Comparison of ENCODE assay signal across 9 cellular contexts in genomic region chr7:55132550-55132889, GRCh38.
DNase-seq lines count a peak whose midpoint lies in the region; ATAC-seq and TF ChIP-seq lines count a peak whose summit lies in the region.
"Had no signal": no experiment of that assay in that cellular context is flagged by ENCODE, and none has a peak within 500 bp of the region (broad histone marks: within the 10 kb centered on the region; RNA-seq: fewer than 3 reads in every experiment).

No MANE protein-coding gene starts in this region.

- H3K4ac ChIP-seq in H9 (ENCODE audit: low read depth, low read length): no peak overlapping the region

- no peak overlapping the region for H2BK5ac ChIP-seq in H9 (ENCODE audit: insufficient read length, low read length)

- H3K79me2 ChIP-seq in H9 (ENCODE audit: insufficient read depth, low read length): no peaks in the 10 kb centered on the region

- H3K4me1 Mint-ChIP-seq in glutamatergic neuron (ENCODE audit: low read depth, unreplicated experiment) (peaks cover 48% of the 10 kb centered on the region), H9 (peaks cover 23 to 25% of the 10 kb centered on the region in 2 experiments)
- peaks cover 22% of the 10 kb centered on the region for H3K4me1 Mint-ChIP-seq in activated T-helper 1 cell treated with anti-CD3 and anti-CD28 coated beads, Interleukin-12 subunit alpha, Interleukin-12 subunit beta, Interleukin-2, Interleukin-4 antibody, amounts not matched to agents 30 ng/mL and 10 ng/mL and 1 ng/mL, durations not matched to agents 14 hours and 24 hours and 36 hours (ENCODE audit: low read depth)

- no peaks in the 10 kb centered on the region for H3K9me3 ChIP-seq in SJSA1 (replicated peaks)
- no peaks in the 10 kb centered on the region for H3K9me3 ChIP-seq in stomach smooth muscle (ENCODE audit: control insufficient read depth in 2 of 2, low read length in 2 of 2)
- no peaks in the 10 kb centered on the region for H3K9me3 ChIP-seq in H9 (ENCODE audit: control insufficient read depth, low read depth, low read length)

- DNase-seq in activated CD4-positive, CD25-positive, alpha-beta regulatory T cell (lab: John Stamatoyannopoulos, UW): no peak
- no peak for DNase-seq in SJSA1 (ENCODE audit: low read depth in 1 of 2, low spot score in 2 of 2)
- no peak for DNase-seq in glutamatergic neuron
- no peak for DNase-seq in activated T-helper 1 cell treated with anti-CD3 and anti-CD28 coated beads, Interleukin-12 subunit alpha, Interleukin-12 subunit beta, Interleukin-2, Interleukin-4 antibody, amounts not matched to agents 30 ng/mL and 10 ng/mL and 1 ng/mL, durations not matched to agents 14 hours and 24 hours and 36 hours (ENCODE audit: low spot score)
- DNase-seq in H9: no peak

- no peaks in the 10 kb centered on the region; the same call in 1 of the 2 replicates for H3K36me3 ChIP-seq in SJSA1
- H3K36me3 ChIP-seq in stomach smooth muscle (ENCODE audit: control insufficient read depth in 2 of 2, insufficient read depth in 2 of 2, low read length in 2 of 2): no peaks in the 10 kb centered on the region
- H3K36me3 ChIP-seq: cardiac muscle cell had no signal

- H3K79me1 ChIP-seq in H9 (ENCODE audit: insufficient read depth, low read depth, low read length, poor library complexity, severe bottlenecking): no peaks in the 10 kb centered on the region

- H2BK15ac ChIP-seq in H9 (ENCODE audit: low read depth, low read length): no peak overlapping the region

- no peaks in the 10 kb centered on the region for H3K23me2 ChIP-seq in H9 (ENCODE audit: insufficient read length, low read depth, low read length, poor library complexity, severe bottlenecking)

- H4K20me1 ChIP-seq in H9 (ENCODE audit: control insufficient read depth, insufficient read depth, insufficient read length): no peaks in the 10 kb centered on the region

- no peak overlapping the region for H3K9ac ChIP-seq in stomach smooth muscle (ENCODE audit: low read length in 2 of 2)
- no peak overlapping the region for H3K9ac ChIP-seq in H9 (ENCODE audit: extremely low read depth, insufficient read length, low read length)

- no peak overlapping the region for H3K56ac ChIP-seq in H9 (ENCODE audit: insufficient read length, low read depth, low read length)

- H2BK20ac ChIP-seq in H9 (ENCODE audit: low read depth, low read length, poor library complexity, severe bottlenecking): no peak overlapping the region

- H4K8ac ChIP-seq in H9 (replicated peaks; ENCODE audit: insufficient read length, low read depth, low read length): no peak overlapping the region

- peaks cover 25% of the 10 kb centered on the region for H3K27me3 Mint-ChIP-seq in glutamatergic neuron (ENCODE audit: unreplicated experiment)
- H3K27me3 Mint-ChIP-seq in activated T-helper 1 cell treated with anti-CD3 and anti-CD28 coated beads, Interleukin-12 subunit alpha, Interleukin-12 subunit beta, Interleukin-2, Interleukin-4 antibody, amounts not matched to agents 30 ng/mL and 10 ng/mL and 1 ng/mL, durations not matched to agents 14 hours and 24 hours and 36 hours (ENCODE audit: insufficient read depth): peaks cover 4% of the 10 kb centered on the region
- no peaks in the 10 kb centered on the region for H3K27me3 Mint-ChIP-seq in H9 (ENCODE audit: low read depth)

- no peaks in the 10 kb centered on the region for H3K36me3 Mint-ChIP-seq in glutamatergic neuron (ENCODE audit: unreplicated experiment)
- peaks cover 1% of the 10 kb centered on the region for H3K36me3 Mint-ChIP-seq in activated T-helper 1 cell treated with anti-CD3 and anti-CD28 coated beads, Interleukin-12 subunit alpha, Interleukin-12 subunit beta, Interleukin-2, Interleukin-4 antibody, amounts not matched to agents 30 ng/mL and 10 ng/mL and 1 ng/mL, durations not matched to agents 14 hours and 24 hours and 36 hours (ENCODE audit: low read depth)
- H3K36me3 Mint-ChIP-seq in H9 (ENCODE audit: insufficient read depth in 1 of 3, low read depth in 3 of 3): no peaks in the 10 kb centered on the region

- peak overlapping the region; percentile 50 for H3K4me3 Mint-ChIP-seq in glutamatergic neuron (ENCODE audit: unreplicated experiment)
- no peak overlapping the region for H3K4me3 Mint-ChIP-seq in activated T-helper 1 cell treated with anti-CD3 and anti-CD28 coated beads, Interleukin-12 subunit alpha, Interleukin-12 subunit beta, Interleukin-2, Interleukin-4 antibody, amounts not matched to agents 30 ng/mL and 10 ng/mL and 1 ng/mL, durations not matched to agents 14 hours and 24 hours and 36 hours
- H3K4me3 Mint-ChIP-seq in H9: no peak overlapping the region

- H3K14ac ChIP-seq in H9 (ENCODE audit: insufficient read depth, low read length): no peak overlapping the region

- H3K27me3 ChIP-seq in SJSA1 (replicated peaks) (no peaks in the 10 kb centered on the region), stomach smooth muscle (ENCODE audit: control insufficient read depth in 1 of 2, insufficient read depth in 2 of 2, low read length in 2 of 2) (no peaks in the 10 kb centered on the region), H9 (ENCODE audit: insufficient read depth, low read length) (no peaks in the 10 kb centered on the region)
- H3K27me3 ChIP-seq: cardiac muscle cell had no signal

- no peak overlapping the region for H4K91ac ChIP-seq in H9 (ENCODE audit: insufficient read length, low read depth, low read length)

- no peak overlapping the region for H3T11ph ChIP-seq in H9 (ENCODE audit: low read length)

- H3K4me3 ChIP-seq in SJSA1: no peak overlapping the region
- H3K4me3 ChIP-seq in stomach smooth muscle (ENCODE audit: low read length in 2 of 2): no peak overlapping the region
- H3K4me3 ChIP-seq: cardiac muscle cell had no signal

- no peak overlapping the region for H3K4me2 ChIP-seq in H9 (ENCODE audit: insufficient read depth, insufficient read length, low read length)

- H3K9me3 Mint-ChIP-seq in glutamatergic neuron (ENCODE audit: unreplicated experiment): peaks cover 16% of the 10 kb centered on the region
- no peaks in the 10 kb centered on the region for H3K9me3 Mint-ChIP-seq in activated T-helper 1 cell treated with anti-CD3 and anti-CD28 coated beads, Interleukin-12 subunit alpha, Interleukin-12 subunit beta, Interleukin-2, Interleukin-4 antibody, amounts not matched to agents 30 ng/mL and 10 ng/mL and 1 ng/mL, durations not matched to agents 14 hours and 24 hours and 36 hours
- H3K9me3 Mint-ChIP-seq in H9: no peaks in the 10 kb centered on the region

- no peak overlapping the region for H2AFZ ChIP-seq in H9 (ENCODE audit: low read length)

- H3K4me1 ChIP-seq in SJSA1 (replicated peaks): peaks cover 78% of the 10 kb centered on the region
- peaks cover 52% of the 10 kb centered on the region for H3K4me1 ChIP-seq in stomach smooth muscle (ENCODE audit: control insufficient read depth, insufficient read depth, low read length)
- H3K4me1 ChIP-seq in H9 (ENCODE audit: insufficient read depth, low read length): no peaks in the 10 kb centered on the region; the same call in 1 of the 2 replicates

- no CpG with 5 or more reads among the region's 5 CpGs for WGBS in H9 (ENCODE audit: extremely low coverage, insufficient read length, low lambda C conversion rate)

- peak; percentile 23 to 36 for ATAC-seq in activated CD4-positive, CD25-positive, alpha-beta regulatory T cell treated with anti-CD3 and anti-CD28 coated beads, Interleukin-2, amount 50 U/mL, for 24 hours
- ATAC-seq in GM21381 (IDR thresholded peaks at IDR 0.05; ENCODE audit: unreplicated experiment): no peak

- no peak overlapping the region for H4K5ac ChIP-seq in H9 (ENCODE audit: insufficient read length, low read depth, low read length)

- H3K23ac ChIP-seq in H9 (ENCODE audit: insufficient read length, low read depth, low read length): no peak overlapping the region

- H3K27ac ChIP-seq in SJSA1: peak overlapping the region; percentile 95
- peak overlapping the region; percentile 76 for H3K27ac ChIP-seq in stomach smooth muscle (ENCODE audit: low read length)
- H3K27ac ChIP-seq in H9 (ENCODE audit: insufficient read length, low read depth, low read length): no peak overlapping the region
- H3K27ac ChIP-seq: cardiac muscle cell had no signal

- no peak overlapping the region for H2AK5ac ChIP-seq in H9 (ENCODE audit: insufficient read length, low read length)

- H3K27ac Mint-ChIP-seq in glutamatergic neuron (ENCODE audit: unreplicated experiment) (peak overlapping the region; percentile 88), H9 (no peak overlapping the region; a peak in 2 of 7 replicates)
- H3K27ac Mint-ChIP-seq in activated T-helper 1 cell treated with anti-CD3 and anti-CD28 coated beads, Interleukin-12 subunit alpha, Interleukin-12 subunit beta, Interleukin-2, Interleukin-4 antibody, amounts not matched to agents 30 ng/mL and 10 ng/mL and 1 ng/mL, durations not matched to agents 14 hours and 24 hours and 36 hours: no peak overlapping the region

- no peak overlapping the region for H2BK120ac ChIP-seq in H9 (ENCODE audit: low read depth, low read length, poor library complexity, severe bottlenecking)

- intact Hi-C loops in activated T-helper 1 cell treated with anti-CD3 and anti-CD28 coated beads, Interleukin-12 subunit alpha, Interleukin-12 subunit beta, Interleukin-2, Interleukin-4 antibody, amounts not matched to agents 30 ng/mL and 10 ng/mL and 1 ng/mL, durations not matched to agents 14 hours and 24 hours and 36 hours (cut with micrococcal nuclease): loop anchor here (2.0 to 10.0 kb wide), 2 partner anchors 46 to 122 kb away; no protein-coding TSS in a partner anchor

- no peak for TF ChIP-seq CTCF in glutamatergic neuron (IDR thresholded peaks at IDR 0.05; ENCODE audit: partially characterized antibody, unreplicated experiment)
- TF ChIP-seq CTCF in H9 (conservative IDR thresholded peaks at IDR 0.05): no peak

- no peak overlapping the region for H3K18ac ChIP-seq in H9 (ENCODE audit: insufficient read length, low read depth, low read length)

- no peak overlapping the region for H2BK12ac ChIP-seq in H9 (ENCODE audit: insufficient read length, low read depth, low read length)
